ENCODE assay signal across 35 cellular contexts in genomic region chr16:802461-802860, GRCh38. TPM values are rescaled to one million over a fixed set of nuclear protein-coding genes. Genes with fewer than 3 reads are reported as not detected.
"Had no signal": no experiment of that assay in that cellular context is flagged by ENCODE, and none has a peak within 500 bp of the region (broad histone marks: within the 10 kb centered on the region; RNA-seq: fewer than 3 reads in every experiment).

No MANE protein-coding gene starts in this region.

- H3K9me3 Mint-ChIP-seq: activated B cell treated with CpG ODN at 0.5 μM for 24 hours; activated CD4-positive, alpha-beta memory T cell treated with anti-CD3 and anti-CD28 coated beads for 36 hours; activated naive CD4-positive, alpha-beta T cell treated with anti-CD3 and anti-CD28 coated beads for 36 hours; activated naive CD4-positive, alpha-beta T cell treated with anti-CD3 and anti-CD28 coated beads, Interleukin-2, amount 50 U/mL, for 72 hours; activated T-cell treated with anti-CD3 and anti-CD28 coated beads, Interleukin-2, amount 50 U/mL, for 4 hours; activated T-helper 1 cell treated with anti-CD3 and anti-CD28 coated beads, Interleukin-12 subunit alpha, Interleukin-12 subunit beta, Interleukin-2, Interleukin-4 antibody, amounts not matched to agents 30 ng/mL and 10 ng/mL and 1 ng/mL, durations not matched to agents 14 hours and 24 hours and 36 hours; brain had no signal

- H3K27ac ChIP-seq: adrenal gland, PC-9, VCaP had no signal

- ATAC-seq: activated naive CD4-positive, alpha-beta T cell treated with anti-CD3 and anti-CD28 coated beads, Interleukin-2, amount 50 U/mL, for 72 hours; activated T-cell treated with anti-CD3 and anti-CD28 coated beads, Interleukin-2, amount 50 U/mL, for 4 hours had no signal

- H2AFZ ChIP-seq: PC-9 had no signal

- FAIRE-seq: bronchial epithelial cell, RCC 7860 had no signal

- DNase-seq: activated B cell treated with CpG ODN at 0.5 μM for 24 hours; activated CD4-positive, alpha-beta memory T cell treated with anti-CD3 and anti-CD28 coated beads for 36 hours; activated CD4-positive, alpha-beta T cell treated with anti-CD3 and anti-CD28 coated beads for 4 hours; activated CD4-positive, alpha-beta T cell treated with anti-CD3 and anti-CD28 coated beads, Interleukin-2, amount 50 U/mL, for 1 hour; activated CD4-positive, CD25-positive, alpha-beta regulatory T cell treated with anti-CD3 and anti-CD28 coated beads, Interleukin-2, amount 50 U/mL, for 72 hours; activated CD8-positive, alpha-beta memory T cell treated with anti-CD3 and anti-CD28 coated beads, Interleukin-2, amount 50 U/mL, for 4 hours; activated gamma-delta T cell treated with Interleukin-2 at 50 U/mL for 16 hours; activated naive CD4-positive, alpha-beta T cell treated with anti-CD3 and anti-CD28 coated beads for 36 hours; activated T-cell treated with anti-CD3 and anti-CD28 coated beads for 4 hours; activated T-cell treated with anti-CD3 and anti-CD28 coated beads, Interleukin-2, amount 50 U/mL, for 4 hours; adrenal gland; anterior cingulate cortex; caudate nucleus; cerebellar nuclear complex; Kasumi-1; MG63; MV-4-11; NCI-H1092; NCI-H1436 treated with DMSO at 0.1 percent for 48 hours; NCI-H1694 treated with DMSO at 0.1 percent for 48 hours; NCI-H2029; NCI-H345; NCI-H524 treated with DMSO at 0.1 percent for 48 hours; PC-9; Right ventricle myocardium superior; SW 1271; T-helper 2 cell; T-helper 9 cell had no signal

- H3K9me3 ChIP-seq: adrenal gland, MG63 had no signal

- H3K27ac Mint-ChIP-seq: activated B cell treated with CpG ODN at 0.5 μM for 24 hours; activated CD4-positive, alpha-beta memory T cell treated with anti-CD3 and anti-CD28 coated beads for 36 hours; activated naive CD4-positive, alpha-beta T cell treated with anti-CD3 and anti-CD28 coated beads for 36 hours; activated naive CD4-positive, alpha-beta T cell treated with anti-CD3 and anti-CD28 coated beads, Interleukin-2, amount 50 U/mL, for 72 hours; activated T-helper 1 cell treated with anti-CD3 and anti-CD28 coated beads, Interleukin-12 subunit alpha, Interleukin-12 subunit beta, Interleukin-2, Interleukin-4 antibody, amounts not matched to agents 30 ng/mL and 10 ng/mL and 1 ng/mL, durations not matched to agents 14 hours and 24 hours and 36 hours; brain had no signal

- H3K36me3 ChIP-seq: adrenal gland had no signal

- H3K4me2 ChIP-seq: PC-9 had no signal

- H3K4me3 ChIP-seq: adrenal gland, MG63, PC-9 had no signal

- H3K36me3 Mint-ChIP-seq: activated naive CD4-positive, alpha-beta T cell treated with anti-CD3 and anti-CD28 coated beads, Interleukin-2, amount 50 U/mL, for 72 hours had no signal

- H3K4me3 Mint-ChIP-seq: activated B cell treated with CpG ODN at 0.5 μM for 24 hours; activated CD4-positive, alpha-beta memory T cell treated with anti-CD3 and anti-CD28 coated beads for 36 hours; activated naive CD4-positive, alpha-beta T cell treated with anti-CD3 and anti-CD28 coated beads for 36 hours; activated T-cell treated with anti-CD3 and anti-CD28 coated beads, Interleukin-2, amount 50 U/mL, for 4 hours; activated T-helper 1 cell treated with anti-CD3 and anti-CD28 coated beads, Interleukin-12 subunit alpha, Interleukin-12 subunit beta, Interleukin-2, Interleukin-4 antibody, amounts not matched to agents 30 ng/mL and 10 ng/mL and 1 ng/mL, durations not matched to agents 14 hours and 24 hours and 36 hours; brain had no signal

- H3K4me1 Mint-ChIP-seq: activated B cell treated with CpG ODN at 0.5 μM for 24 hours, brain had no signal

RNA-seq across cellular contexts. Expression of gene GNG13, which starts 1.9 kb away (rescaled TPM):
- total RNA-seq: activated B cell treated with CpG ODN at 0.5 μM for 24 hours; activated CD4-positive, alpha-beta memory T cell treated with anti-CD3 and anti-CD28 coated beads for 36 hours; activated naive CD4-positive, alpha-beta T cell treated with anti-CD3 and anti-CD28 coated beads for 36 hours; activated naive CD4-positive, alpha-beta T cell treated with anti-CD3 and anti-CD28 coated beads, Interleukin-2, amount 50 U/mL, for 72 hours; activated T-cell treated with anti-CD3 and anti-CD28 coated beads, Interleukin-2, amount 50 U/mL, for 4 hours; activated T-helper 1 cell treated with anti-CD3 and anti-CD28 coated beads, Interleukin-12 subunit alpha, Interleukin-12 subunit beta, Interleukin-2, Interleukin-4 antibody, amounts not matched to agents 30 ng/mL and 10 ng/mL and 1 ng/mL, durations not matched to agents 14 hours and 24 hours and 36 hours; adrenal gland; bronchial epithelial cell; NCI-H460; PC-9; Right ventricle myocardium superior had no signal
- polyA plus RNA-seq: adrenal gland had no signal

RNA-seq across cellular contexts. Expression of gene MSLN, which starts 41.9 kb away (rescaled TPM):
- total RNA-seq: activated B cell treated with CpG ODN at 0.5 μM for 24 hours; activated CD4-positive, alpha-beta memory T cell treated with anti-CD3 and anti-CD28 coated beads for 36 hours; activated naive CD4-positive, alpha-beta T cell treated with anti-CD3 and anti-CD28 coated beads for 36 hours; activated naive CD4-positive, alpha-beta T cell treated with anti-CD3 and anti-CD28 coated beads, Interleukin-2, amount 50 U/mL, for 72 hours; activated T-helper 1 cell treated with anti-CD3 and anti-CD28 coated beads, Interleukin-12 subunit alpha, Interleukin-12 subunit beta, Interleukin-2, Interleukin-4 antibody, amounts not matched to agents 30 ng/mL and 10 ng/mL and 1 ng/mL, durations not matched to agents 14 hours and 24 hours and 36 hours had no signal
